ENCODE assay signal across 3 cellular contexts in genomic region chr7:31370610-31371009, GRCh38.
TF ChIP-seq lines count a peak whose summit lies in the region.

No MANE protein-coding gene starts in this region.

TF ChIP-seq in SK-N-SH, 30 proteins besides CTCF, POLR2A, EP300 and RAD21 (continued from another document):
- TF ChIP-seq, protein P1, sequence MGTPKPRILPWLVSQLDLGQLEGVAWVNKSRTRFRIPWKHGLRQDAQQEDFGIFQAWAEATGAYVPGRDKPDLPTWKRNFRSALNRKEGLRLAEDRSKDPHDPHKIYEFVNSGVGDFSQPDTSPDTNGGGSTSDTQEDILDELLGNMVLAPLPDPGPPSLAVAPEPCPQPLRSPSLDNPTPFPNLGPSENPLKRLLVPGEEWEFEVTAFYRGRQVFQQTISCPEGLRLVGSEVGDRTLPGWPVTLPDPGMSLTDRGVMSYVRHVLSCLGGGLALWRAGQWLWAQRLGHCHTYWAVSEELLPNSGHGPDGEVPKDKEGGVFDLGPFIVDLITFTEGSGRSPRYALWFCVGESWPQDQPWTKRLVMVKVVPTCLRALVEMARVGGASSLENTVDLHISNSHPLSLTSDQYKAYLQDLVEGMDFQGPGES (IDR thresholded peaks at IDR 0.05; ENCODE audit: low read depth, low read length) = no peak
- no peak for TF ChIP-seq RFX5 (IDR thresholded peaks at IDR 0.05; ENCODE audit: low read length)
- TF ChIP-seq, protein P2, sequence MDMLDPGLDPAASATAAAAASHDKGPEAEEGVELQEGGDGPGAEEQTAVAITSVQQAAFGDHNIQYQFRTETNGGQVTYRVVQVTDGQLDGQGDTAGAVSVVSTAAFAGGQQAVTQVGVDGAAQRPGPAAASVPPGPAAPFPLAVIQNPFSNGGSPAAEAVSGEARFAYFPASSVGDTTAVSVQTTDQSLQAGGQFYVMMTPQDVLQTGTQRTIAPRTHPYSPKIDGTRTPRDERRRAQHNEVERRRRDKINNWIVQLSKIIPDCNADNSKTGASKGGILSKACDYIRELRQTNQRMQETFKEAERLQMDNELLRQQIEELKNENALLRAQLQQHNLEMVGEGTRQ (IDR thresholded peaks at IDR 0.05; ENCODE audit: borderline replicate concordance, low read depth, low read length) = no peak
- no peak for TF ChIP-seq SIN3A (IDR thresholded peaks at IDR 0.05; ENCODE audit: borderline replicate concordance, low read depth, low read length)
- TF ChIP-seq MEF2A (IDR thresholded peaks at IDR 0.05; ENCODE audit: borderline replicate concordance, low read depth) = no peak
- no peak for TF ChIP-seq POLR2AphosphoS5 (IDR thresholded peaks at IDR 0.05; ENCODE audit: low read depth, low read length)
- TF ChIP-seq TCF12 (IDR thresholded peaks at IDR 0.05) = no peak
- TF ChIP-seq NRF1 (IDR thresholded peaks at IDR 0.05; ENCODE audit: low read depth, low read length) = no peak
- no peak for TF ChIP-seq RXRA (IDR thresholded peaks at IDR 0.05; ENCODE audit: borderline replicate concordance, low read depth)
- TF ChIP-seq, protein P3, sequence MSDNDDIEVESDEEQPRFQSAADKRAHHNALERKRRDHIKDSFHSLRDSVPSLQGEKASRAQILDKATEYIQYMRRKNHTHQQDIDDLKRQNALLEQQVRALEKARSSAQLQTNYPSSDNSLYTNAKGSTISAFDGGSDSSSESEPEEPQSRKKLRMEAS (IDR thresholded peaks at IDR 0.05; ENCODE audit: low read depth) = no peak
- no peak for TF ChIP-seq ZBTB33 (IDR thresholded peaks at IDR 0.05; ENCODE audit: borderline replicate concordance, low read depth)

TF ChIP-seq in SK-N-SH treated with all-trans-retinoic acid at 6 μM for 48 hours, 23 proteins besides CTCF, POLR2A, EP300 and RAD21 (continued from another document):
- TF ChIP-seq POU6F1 (CRISPR knock-in tag; IDR thresholded peaks at IDR 0.05; ENCODE audit: borderline replicate concordance, low read depth) = no peak
- TF ChIP-seq, protein P4, sequence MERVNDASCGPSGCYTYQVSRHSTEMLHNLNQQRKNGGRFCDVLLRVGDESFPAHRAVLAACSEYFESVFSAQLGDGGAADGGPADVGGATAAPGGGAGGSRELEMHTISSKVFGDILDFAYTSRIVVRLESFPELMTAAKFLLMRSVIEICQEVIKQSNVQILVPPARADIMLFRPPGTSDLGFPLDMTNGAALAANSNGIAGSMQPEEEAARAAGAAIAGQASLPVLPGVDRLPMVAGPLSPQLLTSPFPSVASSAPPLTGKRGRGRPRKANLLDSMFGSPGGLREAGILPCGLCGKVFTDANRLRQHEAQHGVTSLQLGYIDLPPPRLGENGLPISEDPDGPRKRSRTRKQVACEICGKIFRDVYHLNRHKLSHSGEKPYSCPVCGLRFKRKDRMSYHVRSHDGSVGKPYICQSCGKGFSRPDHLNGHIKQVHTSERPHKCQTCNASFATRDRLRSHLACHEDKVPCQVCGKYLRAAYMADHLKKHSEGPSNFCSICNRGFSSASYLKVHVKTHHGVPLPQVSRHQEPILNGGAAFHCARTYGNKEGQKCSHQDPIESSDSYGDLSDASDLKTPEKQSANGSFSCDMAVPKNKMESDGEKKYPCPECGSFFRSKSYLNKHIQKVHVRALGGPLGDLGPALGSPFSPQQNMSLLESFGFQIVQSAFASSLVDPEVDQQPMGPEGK (CRISPR knock-in tag; IDR thresholded peaks at IDR 0.05; ENCODE audit: borderline replicate concordance) = no peak
- TF ChIP-seq TOX (CRISPR knock-in tag; IDR thresholded peaks at IDR 0.05; ENCODE audit: borderline replicate concordance) = no peak
- no peak for TF ChIP-seq BACH2 (CRISPR knock-in tag; IDR thresholded peaks at IDR 0.05; ENCODE audit: borderline replicate concordance)
- no peak for TF ChIP-seq ZFP3 (CRISPR knock-in tag; IDR thresholded peaks at IDR 0.05)
- TF ChIP-seq SNAI2 (CRISPR knock-in tag; IDR thresholded peaks at IDR 0.05) = no peak
- TF ChIP-seq CSRNP3 (CRISPR knock-in tag; IDR thresholded peaks at IDR 0.05) = no peak
- TF ChIP-seq, protein P5, sequence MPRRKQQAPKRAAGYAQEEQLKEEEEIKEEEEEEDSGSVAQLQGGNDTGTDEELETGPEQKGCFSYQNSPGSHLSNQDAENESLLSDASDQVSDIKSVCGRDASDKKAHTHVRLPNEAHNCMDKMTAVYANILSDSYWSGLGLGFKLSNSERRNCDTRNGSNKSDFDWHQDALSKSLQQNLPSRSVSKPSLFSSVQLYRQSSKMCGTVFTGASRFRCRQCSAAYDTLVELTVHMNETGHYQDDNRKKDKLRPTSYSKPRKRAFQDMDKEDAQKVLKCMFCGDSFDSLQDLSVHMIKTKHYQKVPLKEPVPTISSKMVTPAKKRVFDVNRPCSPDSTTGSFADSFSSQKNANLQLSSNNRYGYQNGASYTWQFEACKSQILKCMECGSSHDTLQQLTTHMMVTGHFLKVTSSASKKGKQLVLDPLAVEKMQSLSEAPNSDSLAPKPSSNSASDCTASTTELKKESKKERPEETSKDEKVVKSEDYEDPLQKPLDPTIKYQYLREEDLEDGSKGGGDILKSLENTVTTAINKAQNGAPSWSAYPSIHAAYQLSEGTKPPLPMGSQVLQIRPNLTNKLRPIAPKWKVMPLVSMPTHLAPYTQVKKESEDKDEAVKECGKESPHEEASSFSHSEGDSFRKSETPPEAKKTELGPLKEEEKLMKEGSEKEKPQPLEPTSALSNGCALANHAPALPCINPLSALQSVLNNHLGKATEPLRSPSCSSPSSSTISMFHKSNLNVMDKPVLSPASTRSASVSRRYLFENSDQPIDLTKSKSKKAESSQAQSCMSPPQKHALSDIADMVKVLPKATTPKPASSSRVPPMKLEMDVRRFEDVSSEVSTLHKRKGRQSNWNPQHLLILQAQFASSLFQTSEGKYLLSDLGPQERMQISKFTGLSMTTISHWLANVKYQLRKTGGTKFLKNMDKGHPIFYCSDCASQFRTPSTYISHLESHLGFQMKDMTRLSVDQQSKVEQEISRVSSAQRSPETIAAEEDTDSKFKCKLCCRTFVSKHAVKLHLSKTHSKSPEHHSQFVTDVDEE (CRISPR knock-in tag; IDR thresholded peaks at IDR 0.05) = no peak
- no peak for TF ChIP-seq GLIS3 (CRISPR knock-in tag; IDR thresholded peaks at IDR 0.05)

TF ChIP-seq in WTC11, 78 proteins besides CTCF, POLR2A, EP300 and RAD21 (continued from another document):
- TF ChIP-seq, protein P6, sequence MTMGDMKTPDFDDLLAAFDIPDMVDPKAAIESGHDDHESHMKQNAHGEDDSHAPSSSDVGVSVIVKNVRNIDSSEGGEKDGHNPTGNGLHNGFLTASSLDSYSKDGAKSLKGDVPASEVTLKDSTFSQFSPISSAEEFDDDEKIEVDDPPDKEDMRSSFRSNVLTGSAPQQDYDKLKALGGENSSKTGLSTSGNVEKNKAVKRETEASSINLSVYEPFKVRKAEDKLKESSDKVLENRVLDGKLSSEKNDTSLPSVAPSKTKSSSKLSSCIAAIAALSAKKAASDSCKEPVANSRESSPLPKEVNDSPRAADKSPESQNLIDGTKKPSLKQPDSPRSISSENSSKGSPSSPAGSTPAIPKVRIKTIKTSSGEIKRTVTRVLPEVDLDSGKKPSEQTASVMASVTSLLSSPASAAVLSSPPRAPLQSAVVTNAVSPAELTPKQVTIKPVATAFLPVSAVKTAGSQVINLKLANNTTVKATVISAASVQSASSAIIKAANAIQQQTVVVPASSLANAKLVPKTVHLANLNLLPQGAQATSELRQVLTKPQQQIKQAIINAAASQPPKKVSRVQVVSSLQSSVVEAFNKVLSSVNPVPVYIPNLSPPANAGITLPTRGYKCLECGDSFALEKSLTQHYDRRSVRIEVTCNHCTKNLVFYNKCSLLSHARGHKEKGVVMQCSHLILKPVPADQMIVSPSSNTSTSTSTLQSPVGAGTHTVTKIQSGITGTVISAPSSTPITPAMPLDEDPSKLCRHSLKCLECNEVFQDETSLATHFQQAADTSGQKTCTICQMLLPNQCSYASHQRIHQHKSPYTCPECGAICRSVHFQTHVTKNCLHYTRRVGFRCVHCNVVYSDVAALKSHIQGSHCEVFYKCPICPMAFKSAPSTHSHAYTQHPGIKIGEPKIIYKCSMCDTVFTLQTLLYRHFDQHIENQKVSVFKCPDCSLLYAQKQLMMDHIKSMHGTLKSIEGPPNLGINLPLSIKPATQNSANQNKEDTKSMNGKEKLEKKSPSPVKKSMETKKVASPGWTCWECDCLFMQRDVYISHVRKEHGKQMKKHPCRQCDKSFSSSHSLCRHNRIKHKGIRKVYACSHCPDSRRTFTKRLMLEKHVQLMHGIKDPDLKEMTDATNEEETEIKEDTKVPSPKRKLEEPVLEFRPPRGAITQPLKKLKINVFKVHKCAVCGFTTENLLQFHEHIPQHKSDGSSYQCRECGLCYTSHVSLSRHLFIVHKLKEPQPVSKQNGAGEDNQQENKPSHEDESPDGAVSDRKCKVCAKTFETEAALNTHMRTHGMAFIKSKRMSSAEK (CRISPR knock-in tag; IDR thresholded peaks at IDR 0.05; ENCODE audit: borderline replicate concordance) = peak; percentile 69; the same call in 1 of the 2 replicates
- TF ChIP-seq ELF4 (CRISPR knock-in tag; IDR thresholded peaks at IDR 0.05; ENCODE audit: low read depth) (no peak), ZNF219 (CRISPR knock-in tag; IDR thresholded peaks at IDR 0.05; ENCODE audit: borderline replicate concordance) (no peak), GRHL2 (CRISPR knock-in tag; IDR thresholded peaks at IDR 0.05; ENCODE audit: insufficient replicate concordance, severe bottlenecking) (no peak)
TF ChIP-seq in WTC11: peak in this region for 2.
